ENCODE assay signal across 32 cellular contexts in the genomic region with DNA sequence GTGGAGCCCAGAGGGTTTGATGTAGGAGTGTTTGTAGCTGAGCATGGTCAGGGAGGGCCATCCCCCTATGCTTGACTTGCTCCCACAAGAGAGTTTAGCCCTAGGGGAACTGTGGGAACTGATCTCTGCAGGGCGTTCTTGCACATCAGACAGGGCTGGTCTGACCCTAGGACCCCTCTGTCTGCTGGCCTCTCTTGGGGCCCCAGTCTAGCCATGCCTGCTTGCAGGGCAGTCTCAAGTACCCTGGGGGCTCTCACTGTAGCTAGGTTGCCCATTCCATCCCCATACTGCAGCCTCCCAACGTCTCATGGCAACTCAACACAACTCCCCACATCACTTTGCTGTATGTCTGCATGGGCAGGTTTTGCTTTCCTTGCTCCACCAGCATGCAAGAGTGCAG.
"Had no signal": no experiment of that assay in that cellular context is flagged by ENCODE, and none has a peak within 500 bp of the region (broad histone marks: within the 10 kb centered on the region; RNA-seq: fewer than 3 reads in every experiment).

No MANE protein-coding gene starts in this region.

- ATAC-seq: activated CD4-positive, alpha-beta T cell treated with anti-CD3 and anti-CD28 coated beads for 36 hours; activated CD8-positive, alpha-beta memory T cell treated with anti-CD3 and anti-CD28 coated beads, Interleukin-2, amount 10 ng/mL, durations not matched to agents 7 days and 5 days; activated CD8-positive, alpha-beta T cell treated with anti-CD3 and anti-CD28 coated beads, Interleukin-2, amount 10 ng/mL, durations not matched to agents 7 days and 5 days; activated naive CD4-positive, alpha-beta T cell treated with anti-CD3 and anti-CD28 coated beads, Interleukin-2, amount 50 U/mL, for 72 hours; activated T-cell treated with anti-CD3 and anti-CD28 coated beads, Interleukin-2, amount 50 U/mL, for 72 hours; esophagus mucosa had no signal

- H3K27ac ChIP-seq: brain microvascular endothelial cell, coronary artery, dorsolateral prefrontal cortex had no signal

- H3K4me3 ChIP-seq: coronary artery, dorsolateral prefrontal cortex had no signal

- H3K27me3 ChIP-seq: brain microvascular endothelial cell, dorsolateral prefrontal cortex had no signal

- H3K4me1 Mint-ChIP-seq: activated CD4-positive, alpha-beta T cell treated with anti-CD3 and anti-CD28 coated beads for 36 hours; activated CD4-positive, alpha-beta T cell treated with anti-CD3 and anti-CD28 coated beads, Interleukin-2, amount 10 ng/mL, durations not matched to agents 7 days and 5 days; activated CD8-positive, alpha-beta memory T cell treated with anti-CD3 and anti-CD28 coated beads, Interleukin-2, amount 10 ng/mL, durations not matched to agents 7 days and 5 days; activated naive CD4-positive, alpha-beta T cell treated with anti-CD3 and anti-CD28 coated beads, Interleukin-2, amount 10 ng/mL, durations not matched to agents 7 days and 5 days; activated naive CD8-positive, alpha-beta T cell treated with anti-CD3 and anti-CD28 coated beads, Interleukin-2, amount 10 ng/mL, durations not matched to agents 7 days and 5 days; central memory CD8-positive, alpha-beta T cell; endodermal cell had no signal

- H3K27me3 Mint-ChIP-seq: activated CD4-positive, alpha-beta T cell treated with anti-CD3 and anti-CD28 coated beads, Interleukin-2, amount 10 ng/mL, durations not matched to agents 7 days and 5 days; activated CD8-positive, alpha-beta memory T cell treated with anti-CD3 and anti-CD28 coated beads, Interleukin-2, amount 10 ng/mL, durations not matched to agents 7 days and 5 days; activated naive CD4-positive, alpha-beta T cell treated with anti-CD3 and anti-CD28 coated beads, Interleukin-2, amount 10 ng/mL, durations not matched to agents 7 days and 5 days; activated naive CD8-positive, alpha-beta T cell treated with anti-CD3 and anti-CD28 coated beads, Interleukin-2, amount 10 ng/mL, durations not matched to agents 7 days and 5 days; central memory CD8-positive, alpha-beta T cell; dendritic cell treated with granulocyte-macrophage colony-stimulating factor and Interleukin-4, amounts not matched to agents 40 ng/mL and 50 ng/mL, for 4 days had no signal

- H3K36me3 ChIP-seq: brain microvascular endothelial cell had no signal

- FAIRE-seq: astrocyte, bronchial epithelial cell, frontal cortex had no signal

- H3K27ac Mint-ChIP-seq: activated CD4-positive, alpha-beta T cell treated with anti-CD3 and anti-CD28 coated beads for 36 hours; activated CD4-positive, alpha-beta T cell treated with anti-CD3 and anti-CD28 coated beads, Interleukin-2, amount 10 ng/mL, durations not matched to agents 7 days and 5 days; activated CD8-positive, alpha-beta T cell treated with anti-CD3 and anti-CD28 coated beads, Interleukin-2, amount 10 ng/mL, durations not matched to agents 7 days and 5 days; activated naive CD4-positive, alpha-beta T cell treated with anti-CD3 and anti-CD28 coated beads, Interleukin-2, amount 10 ng/mL, durations not matched to agents 7 days and 5 days; activated naive CD4-positive, alpha-beta T cell treated with anti-CD3 and anti-CD28 coated beads, Interleukin-2, amount 50 U/mL, for 72 hours; activated naive CD8-positive, alpha-beta T cell treated with anti-CD3 and anti-CD28 coated beads, Interleukin-2, amount 10 ng/mL, durations not matched to agents 7 days and 5 days; activated T-cell treated with anti-CD3 and anti-CD28 coated beads, Interleukin-2, amount 50 U/mL, for 24 hours; activated T-cell treated with anti-CD3 and anti-CD28 coated beads, Interleukin-2, amount 50 U/mL, for 72 hours; dendritic cell treated with granulocyte-macrophage colony-stimulating factor and Interleukin-4, amounts not matched to agents 40 ng/mL and 50 ng/mL, for 4 days; endodermal cell had no signal

- DNase-seq: activated CD4-positive, alpha-beta T cell treated with anti-CD3 and anti-CD28 coated beads for 36 hours; activated CD4-positive, alpha-beta T cell treated with anti-CD3 and anti-CD28 coated beads, Interleukin-2, amount 10 ng/mL, durations not matched to agents 7 days and 5 days; activated CD4-positive, alpha-beta T cell treated with anti-CD3 and anti-CD28 coated beads, Interleukin-2, amount 50 U/mL, for 48 hours; activated CD4-positive, CD25-positive, alpha-beta regulatory T cell; activated CD4-positive, CD25-positive, alpha-beta regulatory T cell treated with anti-CD3 and anti-CD28 coated beads, Interleukin-2, amount 50 U/mL, for 72 hours; activated CD8-positive, alpha-beta memory T cell treated with anti-CD3 and anti-CD28 coated beads, Interleukin-2, amount 10 ng/mL, durations not matched to agents 7 days and 5 days; activated CD8-positive, alpha-beta memory T cell treated with anti-CD3 and anti-CD28 coated beads, Interleukin-2, amount 50 U/mL, for 4 hours; activated CD8-positive, alpha-beta T cell treated with anti-CD3 and anti-CD28 coated beads, Interleukin-2, amount 10 ng/mL, durations not matched to agents 7 days and 5 days; activated gamma-delta T cell; activated naive CD4-positive, alpha-beta T cell; activated naive CD4-positive, alpha-beta T cell treated with anti-CD3 and anti-CD28 coated beads, Interleukin-2, amount 10 ng/mL, durations not matched to agents 7 days and 5 days; activated naive CD8-positive, alpha-beta T cell treated with anti-CD3 and anti-CD28 coated beads, Interleukin-2, amount 10 ng/mL, durations not matched to agents 7 days and 5 days; activated T-cell treated with anti-CD3 and anti-CD28 coated beads for 4 hours; activated T-cell treated with anti-CD3 and anti-CD28 coated beads, Interleukin-2, amount 50 U/mL, for 24 hours; activated T-cell treated with anti-CD3 and anti-CD28 coated beads, Interleukin-2, amount 50 U/mL, for 72 hours; amniotic stem cell; anterior cingulate cortex; brain microvascular endothelial cell; dorsolateral prefrontal cortex; effector memory CD4-positive, alpha-beta T cell; endodermal cell; foreskin fibroblast; glutamatergic neuron; T-helper 2 cell had no signal

- H3K4me3 Mint-ChIP-seq: activated CD4-positive, alpha-beta T cell treated with anti-CD3 and anti-CD28 coated beads for 36 hours; activated CD4-positive, alpha-beta T cell treated with anti-CD3 and anti-CD28 coated beads, Interleukin-2, amount 10 ng/mL, durations not matched to agents 7 days and 5 days; activated CD8-positive, alpha-beta memory T cell treated with anti-CD3 and anti-CD28 coated beads, Interleukin-2, amount 10 ng/mL, durations not matched to agents 7 days and 5 days; activated CD8-positive, alpha-beta T cell treated with anti-CD3 and anti-CD28 coated beads, Interleukin-2, amount 10 ng/mL, durations not matched to agents 7 days and 5 days; activated naive CD4-positive, alpha-beta T cell treated with anti-CD3 and anti-CD28 coated beads, Interleukin-2, amount 10 ng/mL, durations not matched to agents 7 days and 5 days; activated naive CD8-positive, alpha-beta T cell treated with anti-CD3 and anti-CD28 coated beads, Interleukin-2, amount 10 ng/mL, durations not matched to agents 7 days and 5 days; activated T-cell treated with anti-CD3 and anti-CD28 coated beads, Interleukin-2, amount 50 U/mL, for 24 hours; activated T-cell treated with anti-CD3 and anti-CD28 coated beads, Interleukin-2, amount 50 U/mL, for 72 hours; central memory CD8-positive, alpha-beta T cell; dendritic cell treated with granulocyte-macrophage colony-stimulating factor and Interleukin-4, amounts not matched to agents 40 ng/mL and 50 ng/mL, for 4 days; endodermal cell had no signal

- H3K9me3 Mint-ChIP-seq: activated CD4-positive, alpha-beta T cell treated with anti-CD3 and anti-CD28 coated beads, Interleukin-2, amount 10 ng/mL, durations not matched to agents 7 days and 5 days; activated naive CD4-positive, alpha-beta T cell treated with anti-CD3 and anti-CD28 coated beads, Interleukin-2, amount 10 ng/mL, durations not matched to agents 7 days and 5 days; activated naive CD4-positive, alpha-beta T cell treated with anti-CD3 and anti-CD28 coated beads, Interleukin-2, amount 50 U/mL, for 72 hours; central memory CD8-positive, alpha-beta T cell; endodermal cell had no signal

- H3K36me3 Mint-ChIP-seq: activated CD8-positive, alpha-beta memory T cell treated with anti-CD3 and anti-CD28 coated beads, Interleukin-2, amount 10 ng/mL, durations not matched to agents 7 days and 5 days; activated naive CD4-positive, alpha-beta T cell treated with anti-CD3 and anti-CD28 coated beads, Interleukin-2, amount 10 ng/mL, durations not matched to agents 7 days and 5 days; activated naive CD4-positive, alpha-beta T cell treated with anti-CD3 and anti-CD28 coated beads, Interleukin-2, amount 50 U/mL, for 72 hours; activated naive CD8-positive, alpha-beta T cell treated with anti-CD3 and anti-CD28 coated beads, Interleukin-2, amount 10 ng/mL, durations not matched to agents 7 days and 5 days had no signal
